In genomic region chr11:59778122-59778521, GRCh38 we compare ENCODE assay signal across 21 cellular contexts. TPM values are rescaled to one million over a fixed set of nuclear protein-coding genes. Genes with fewer than 3 reads are reported as not detected.
DNase-seq lines count a peak whose midpoint lies in the region; ATAC-seq and TF ChIP-seq lines count a peak whose summit lies in the region.
"Had no signal": no experiment of that assay in that cellular context is flagged by ENCODE, and none has a peak within 500 bp of the region (broad histone marks: within the 10 kb centered on the region; RNA-seq: fewer than 3 reads in every experiment).

No MANE protein-coding gene starts in this region.

- CTCF ChIA-PET in PC-9 (lab: Charles Lee), result no interaction called here

- ATAC-seq in left colon (peak; percentile 89), HG02798 (IDR thresholded peaks at IDR 0.05; ENCODE audit: poor library complexity, unreplicated experiment) (no peak)
- ATAC-seq: CD8-positive, alpha-beta T cell; lower lobe of right lung had no signal

- peaks cover 43% of the 10 kb centered on the region for H3K79me2 ChIP-seq in PC-9 (ENCODE audit: low read depth)

- H3K9me2 ChIP-seq in PC-9 (ENCODE audit: insufficient read depth), result no peaks in the 10 kb centered on the region

- H3K4me1 Mint-ChIP-seq in progenitor cell of endocrine pancreas (ENCODE audit: low read depth), result peaks cover 22% of the 10 kb centered on the region

- POLR2A ChIA-PET in PC-9 (lab: Charles Lee; ENCODE audit: unreplicated experiment), result interaction anchor here (0.5 kb wide), 1 partner anchor 109 kb away, joined by 4 read pairs; no protein-coding TSS in a partner anchor

- H3F3A ChIP-seq in PC-9 (ENCODE audit: insufficient read depth, low read depth), result peaks cover 38% of the 10 kb centered on the region; the same call in 1 of the 2 replicates

- no peaks in the 10 kb centered on the region for H3K9me3 ChIP-seq in PC-9 (ENCODE audit: insufficient read depth, low read depth)
- H3K9me3 ChIP-seq: lower lobe of right lung, prostate gland, testis had no signal

- H4K20me1 ChIP-seq in PC-9 (ENCODE audit: insufficient read depth), result peaks cover 38% of the 10 kb centered on the region

- H3K27ac ChIP-seq in C4-2B (peak overlapping the region; percentile 48), PC-9 (no peak overlapping the region)
- H3K27ac ChIP-seq: lower lobe of right lung, prostate gland, testis had no signal

- H2AFZ ChIP-seq in PC-9, result no peak overlapping the region

- H3K27me3 ChIP-seq in PC-9 (ENCODE audit: insufficient read depth, low read depth), result no peaks in the 10 kb centered on the region
- H3K27me3 ChIP-seq: testis had no signal

- no peak overlapping the region for H3K4me3 ChIP-seq in PC-9
- H3K4me3 ChIP-seq: lower lobe of right lung, prostate gland, testis had no signal

- peaks cover 37% of the 10 kb centered on the region for H3K36me3 ChIP-seq in PC-9 (ENCODE audit: low read depth)
- H3K36me3 ChIP-seq: prostate gland had no signal

- H3K27ac Mint-ChIP-seq in progenitor cell of endocrine pancreas, result peak overlapping the region; percentile 94
- H3K27ac Mint-ChIP-seq: activated CD4-positive, alpha-beta memory T cell treated with anti-CD3 and anti-CD28 coated beads for 36 hours; CD8-positive, alpha-beta T cell had no signal

- DNase-seq in PC-9 (peak in 1 of 2 experiments; percentile 46), left colon (peak; percentile 53 to 80), progenitor cell of endocrine pancreas (ENCODE audit: low spot score, unreplicated experiment) (no peak), DMS 273 (lab: John Stamatoyannopoulos, UW; ENCODE audit: unreplicated experiment) (no peak)
- DNase-seq in activated CD8-positive, alpha-beta memory T cell treated with anti-CD3 and anti-CD28 coated beads for 24 hours, result no peak
- no peak for DNase-seq in activated effector memory CD4-positive, alpha-beta T cell treated with Interleukin-2 at 50 U/mL for 16 hours
- DNase-seq: activated CD4-positive, alpha-beta memory T cell treated with anti-CD3 and anti-CD28 coated beads for 36 hours; CD8-positive, alpha-beta T cell; EL; H7; Kasumi-1; lower lobe of right lung; NCI-H1105 treated with DMSO at 0.1 percent for 48 hours; NCI-H510A; Right ventricle myocardium superior; T-helper 1 cell; testis had no signal

- no TSS peak for BruUV-seq in PC-9 (replicated peaks; lab: Mats Ljungman, UMichigan)

- H3K4me3 Mint-ChIP-seq in progenitor cell of endocrine pancreas (ENCODE audit: low read depth), result no peak overlapping the region
- H3K4me3 Mint-ChIP-seq: activated CD4-positive, alpha-beta memory T cell treated with anti-CD3 and anti-CD28 coated beads for 36 hours; CD8-positive, alpha-beta T cell; natural killer cell treated with Interleukin-12 subunit alpha and Interleukin-12 subunit beta and Interleukin-15 and Interleukin-18, amount 100 ng/mL, for 72 hours had no signal

- TF ChIP-seq CTCF in C4-2B (conservative IDR thresholded peaks at IDR 0.05) (no peak), PC-9 (conservative IDR thresholded peaks at IDR 0.05) (no peak), progenitor cell of endocrine pancreas (IDR thresholded peaks at IDR 0.05; ENCODE audit: unreplicated experiment) (no peak)

- intact Hi-C loops in PC-9 (cut with micrococcal nuclease; ENCODE audit: unreplicated experiment), result loop anchor here (5.0 kb wide), 1 partner anchor 216 kb away; no protein-coding TSS in a partner anchor
- intact Hi-C loops in left colon (cut with DNase I, micrococcal nuclease), result no loop called here

- peaks cover 38% of the 10 kb centered on the region for H3K36me3 Mint-ChIP-seq in progenitor cell of endocrine pancreas (ENCODE audit: insufficient read depth)

- peak overlapping the region; percentile 27 for H3K4me2 ChIP-seq in PC-9

- peaks cover 48% of the 10 kb centered on the region for H3K4me1 ChIP-seq in PC-9 (replicated peaks; ENCODE audit: insufficient read depth)
- H3K4me1 ChIP-seq: testis had no signal

- no peaks in the 10 kb centered on the region for H3K27me3 Mint-ChIP-seq in progenitor cell of endocrine pancreas
- H3K27me3 Mint-ChIP-seq: activated CD4-positive, alpha-beta memory T cell treated with anti-CD3 and anti-CD28 coated beads for 36 hours; natural killer cell treated with Interleukin-12 subunit alpha and Interleukin-12 subunit beta and Interleukin-15 and Interleukin-18, amount 100 ng/mL, for 72 hours had no signal

- H3K9me3 Mint-ChIP-seq in progenitor cell of endocrine pancreas (ENCODE audit: low read depth), result no peaks in the 10 kb centered on the region
- H3K9me3 Mint-ChIP-seq: activated CD4-positive, alpha-beta memory T cell treated with anti-CD3 and anti-CD28 coated beads for 36 hours; CD8-positive, alpha-beta T cell had no signal

RNA-seq across cellular contexts. Expression of gene STX3, which starts 22.9 kb away (rescaled TPM):
- 45.2 and 50.1 TPM in 2 replicates for total RNA-seq in PC-9 (2021)
- total RNA-seq in left colon, result 100 to 1,000 TPM in 1 of 2 donors, 10 to 100 TPM in 1; 83.8 to 133 TPM
- total RNA-seq in progenitor cell of endocrine pancreas, result 91.5 and 113 TPM in 2 replicates

RNA-seq across cellular contexts. Expression of gene MRPL16, which starts 32.5 kb away (rescaled TPM):
- total RNA-seq in PC-9 (2021) (64.7 and 82.0 TPM in 2 replicates), left colon (10 to 100 TPM; 48.5 to 52.3 TPM), progenitor cell of endocrine pancreas (44.2 and 44.7 TPM in 2 replicates)

Comparison
In these comparisons a context has a peak if more than half of its experiments do, and no peak if none do; other contexts are left out.
1. DNase-seq: peak in left colon (2 of 2); none in progenitor cell of endocrine pancreas (single experiment), DMS 273 (single experiment), activated CD8-positive, alpha-beta memory T cell treated with anti-CD3 and anti-CD28 coated beads for 24 hours (single experiment) and activated effector memory CD4-positive, alpha-beta T cell treated with Interleukin-2 at 50 U/mL for 16 hours (single experiment).